18 cellular contexts compared by ENCODE assay signal in the genomic region with DNA sequence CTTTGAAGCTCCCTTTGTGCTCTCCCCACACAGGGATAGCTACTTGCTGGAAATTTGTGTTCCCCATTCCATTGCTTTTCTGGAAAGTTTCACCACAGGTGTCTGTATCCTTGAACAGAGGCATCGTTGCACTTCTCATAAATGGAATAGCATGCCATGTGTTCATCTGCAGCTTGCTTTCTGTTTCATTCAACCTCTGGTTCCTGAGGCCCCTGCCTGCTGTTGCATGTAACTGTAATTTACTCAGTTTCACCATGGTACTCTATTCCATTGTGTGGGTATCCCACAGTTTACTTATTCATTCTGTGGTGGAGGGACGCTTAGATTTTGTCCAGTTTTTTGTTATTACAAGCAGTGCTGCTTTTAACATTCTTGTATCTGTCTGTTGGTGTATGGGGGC.
"Had no signal": no experiment of that assay in that cellular context is flagged by ENCODE, and none has a peak within 500 bp of the region (broad histone marks: within the 10 kb centered on the region; RNA-seq: fewer than 3 reads in every experiment).

No MANE protein-coding gene starts in this region.

- H3K36me3 ChIP-seq: esophagus muscularis mucosa, ovary, prostate gland, vagina had no signal

- ATAC-seq: natural killer cell treated with Interleukin-12 subunit alpha and Interleukin-12 subunit beta and Interleukin-15 and Interleukin-18, amount 100 ng/mL, for 72 hours had no signal

- H3K27ac ChIP-seq: coronary artery, esophagus muscularis mucosa, ovary, prostate gland, testis, vagina had no signal

- H3K4me3 ChIP-seq: coronary artery, esophagus muscularis mucosa, ovary, prostate gland, testis, vagina had no signal

- H3K27me3 ChIP-seq: esophagus muscularis mucosa, ovary, testis, vagina had no signal

- H3K4me1 ChIP-seq: prostate gland had no signal

- H3K9me3 ChIP-seq: esophagus muscularis mucosa, ovary, prostate gland, testis, vagina had no signal

- DNase-seq: activated CD4-positive, alpha-beta T cell treated with anti-CD3 and anti-CD28 coated beads for 1 hour; activated CD4-positive, alpha-beta T cell treated with anti-CD3 and anti-CD28 coated beads, Interleukin-2, amount 50 U/mL, for 1 hour; activated naive CD4-positive, alpha-beta T cell treated with Interleukin-2 at 50 U/mL for 16 hours; activated naive CD8-positive, alpha-beta T cell treated with anti-CD3 and anti-CD28 coated beads for 36 hours; activated T-cell treated with anti-CD3 and anti-CD28 coated beads, Interleukin-2, amount 50 U/mL, for 24 hours; cerebellar nuclear complex; hypothalamus; midbrain; ovary; stimulated activated CD4-positive, alpha-beta T cell treated with anti-CD3 and anti-CD28 coated beads, Interleukin-2, amount 100 ng/mL, for 48 hours; stimulated activated CD8-positive, alpha-beta memory T cell treated with anti-CD3 and anti-CD28 coated beads, Interleukin-4, amount 100 ng/mL, for 48 hours; stimulated activated naive CD4-positive, alpha-beta T cell; testis had no signal
